8 cellular contexts compared by ENCODE assay signal in genomic region chr2:168210898-168211570, GRCh38. TPM values are rescaled to one million over a fixed set of nuclear protein-coding genes. Genes with fewer than 3 reads are reported as not detected.
A peak's percentile ranks its signal among the peaks of the same experiment; 100 is the strongest.
DNase-seq lines count a peak whose midpoint lies in the region; ATAC-seq and TF ChIP-seq lines count a peak whose summit lies in the region.

No MANE protein-coding gene starts in this region.

- H3K27me3 Mint-ChIP-seq in CD8-positive, alpha-beta T cell (ENCODE audit: low read depth): no peaks in the 10 kb centered on the region

- H2AK5ac ChIP-seq in mesendoderm (ENCODE audit: low read length): no peak overlapping the region

- no peak overlapping the region for H2BK15ac ChIP-seq in mesendoderm (replicated peaks; ENCODE audit: low read depth)

- H2BK5ac ChIP-seq in mesendoderm (ENCODE audit: low read length): no peak overlapping the region

- no peak overlapping the region for H2BK120ac ChIP-seq in mesendoderm (ENCODE audit: low read depth, low read length)

- no peaks in the 10 kb centered on the region for H3K27me3 ChIP-seq in CD8-positive, alpha-beta T cell (ENCODE audit: insufficient read depth, low read length)
- H3K27me3 ChIP-seq in Panc1 (ENCODE audit: control insufficient read depth, insufficient read depth, low read length) (no peaks in the 10 kb centered on the region), mesendoderm (ENCODE audit: insufficient read depth, low read length, poor library complexity) (no peaks in the 10 kb centered on the region)

- H4K8ac ChIP-seq in mesendoderm (ENCODE audit: low read depth, low read length): no peak overlapping the region

- DNase-seq in CD8-positive, alpha-beta T cell: no peak
- peak; percentile 75 for DNase-seq in Panc1 (ENCODE audit: low read depth, low spot score)
- DNase-seq in sciatic nerve (ENCODE audit: low spot score): no peak
- DNase-seq in mesendoderm: no peak
- DNase-seq in mesenteric fat pad (ENCODE audit: low spot score): no peak

- in situ Hi-C loops in Panc1 (cut with HindIII; ENCODE audit: low pct_unique_long_range_greater_than_20kb, low sequenced_read_pairs): no loop called here

- H3K9me3 ChIP-seq in CD8-positive, alpha-beta T cell (ENCODE audit: low read length): no peaks in the 10 kb centered on the region
- H3K9me3 ChIP-seq in Panc1 (ENCODE audit: control insufficient read depth, insufficient read depth, low read depth, low read length): no peaks in the 10 kb centered on the region

- no peaks in the 10 kb centered on the region for H3K36me3 ChIP-seq in CD8-positive, alpha-beta T cell (ENCODE audit: insufficient read depth, low read length)
- H3K36me3 ChIP-seq in Panc1 (ENCODE audit: control insufficient read depth, insufficient read depth, low read length): no peaks in the 10 kb centered on the region
- no peaks in the 10 kb centered on the region for H3K36me3 ChIP-seq in mesendoderm (ENCODE audit: control insufficient read depth, insufficient read depth, low read length)

- H4K5ac ChIP-seq in mesendoderm (ENCODE audit: low read length): no peak overlapping the region

- H3K4me3 ChIP-seq in CD8-positive, alpha-beta T cell (ENCODE audit: low read depth, low read length): no peak overlapping the region
- H3K4me3 ChIP-seq in Panc1 (ENCODE audit: low read depth in 2 of 2, low read length in 2 of 2) (no peak overlapping the region), mesendoderm (ENCODE audit: low read length) (no peak overlapping the region)

- peaks cover 6% of the 10 kb centered on the region for H3K4me1 ChIP-seq in CD8-positive, alpha-beta T cell (ENCODE audit: insufficient read depth, low read length)
- peaks cover 2% of the 10 kb centered on the region; the same call in 1 of the 2 replicates for H3K4me1 ChIP-seq in Panc1 (ENCODE audit: control insufficient read depth, insufficient read depth, low read length)
- no peaks in the 10 kb centered on the region for H3K4me1 ChIP-seq in mesendoderm (ENCODE audit: control insufficient read depth, low read depth, low read length)

- H3K27ac Mint-ChIP-seq in CD8-positive, alpha-beta T cell: no peak overlapping the region

- POLR2A ChIA-PET in CD8-positive, alpha-beta T cell (lab: Charles Lee): no interaction called here
- POLR2A ChIA-PET in Panc1 (lab: Charles Lee): no interaction called here

- BruUV-seq in Panc1 (replicated peaks; lab: Mats Ljungman, UMichigan): no TSS peak

- TF ChIP-seq CTCF in CD8-positive, alpha-beta T cell (IDR thresholded peaks at IDR 0.05): no peak
- TF ChIP-seq CTCF in Panc1 (IDR thresholded peaks at IDR 0.05): no peak

- no peak overlapping the region for H3K18ac ChIP-seq in mesendoderm (ENCODE audit: low read length)

- no peaks in the 10 kb centered on the region for H3K9me3 Mint-ChIP-seq in CD8-positive, alpha-beta T cell

- no peak overlapping the region for H3K4me2 ChIP-seq in mesendoderm (ENCODE audit: low read length)

- H3K27ac ChIP-seq in CD8-positive, alpha-beta T cell (ENCODE audit: low read depth, low read length): no peak overlapping the region
- H3K27ac ChIP-seq in Panc1 (ENCODE audit: low read length) (no peak overlapping the region), mesendoderm (ENCODE audit: low read depth, low read length) (no peak overlapping the region)

- no CpG with 5 or more reads among the region's 3 CpGs for WGBS in mesendoderm (ENCODE audit: extremely low coverage, insufficient coverage, low lambda C conversion rate)

- no peak overlapping the region for H3K56ac ChIP-seq in mesendoderm (ENCODE audit: low read length)

- H3K4me1 Mint-ChIP-seq in CD8-positive, alpha-beta T cell (ENCODE audit: low read depth): peaks cover 50% of the 10 kb centered on the region

- peaks cover 17% of the 10 kb centered on the region for H3K36me3 Mint-ChIP-seq in CD8-positive, alpha-beta T cell

- no peak overlapping the region for H3K4ac ChIP-seq in mesendoderm (ENCODE audit: low read depth, low read length)

- ATAC-seq in CD8-positive, alpha-beta T cell: peak; percentile 72
- peak; percentile 69 for ATAC-seq in HG02973 (IDR thresholded peaks at IDR 0.05; ENCODE audit: unreplicated experiment)
- ATAC-seq in Panc1: peak; percentile 92
- peak; percentile 96 for ATAC-seq in esophagus mucosa
- peak; percentile 82 for ATAC-seq in sciatic nerve
- ATAC-seq in GM21390 (IDR thresholded peaks at IDR 0.05; ENCODE audit: unreplicated experiment): no peak

- CTCF ChIA-PET in CD8-positive, alpha-beta T cell (lab: Charles Lee): no interaction called here
- CTCF ChIA-PET in Panc1 (lab: Charles Lee): no interaction called here

- H3K23ac ChIP-seq in mesendoderm (ENCODE audit: low read length): no peak overlapping the region

- no peaks in the 10 kb centered on the region for H3K79me1 ChIP-seq in mesendoderm (ENCODE audit: low read length)

- no peaks in the 10 kb centered on the region for H3K79me2 ChIP-seq in mesendoderm (ENCODE audit: control insufficient read depth, insufficient read depth, low read length)

- intact Hi-C loops in CD8-positive, alpha-beta T cell (cut with DNase I, micrococcal nuclease): no loop called here
- intact Hi-C loops in Panc1 (cut with micrococcal nuclease; ENCODE audit: unreplicated experiment): no loop called here
- intact Hi-C loops in sciatic nerve (cut with DNase I): no loop called here

- H3K4me3 Mint-ChIP-seq in CD8-positive, alpha-beta T cell: peak overlapping the region; percentile 40

- no peak overlapping the region for H3K9ac ChIP-seq in mesendoderm (ENCODE audit: low read length)

RNA-seq across cellular contexts. Expression of gene STK39, which starts 36.4 kb away (rescaled TPM):
- 1 to 10 TPM; 7.5 to 9.6 TPM for total RNA-seq in CD8-positive, alpha-beta T cell
- total RNA-seq in Panc1 (2021; ENCODE audit: unreplicated experiment): 14.0 TPM
- 8.8 TPM for polyA plus RNA-seq in Panc1 (2012; ENCODE audit: insufficient read length)
- total RNA-seq in esophagus mucosa: 29.6 TPM
- total RNA-seq in sciatic nerve: 19.0 TPM
- polyA plus RNA-seq in mesendoderm (2013, experiment 1 of 2): 20.4 TPM
- 21.2 TPM for polyA plus RNA-seq in mesendoderm (2013, experiment 2 of 2)
- 40.5 TPM for total RNA-seq in mesenteric fat pad
